ENCODE assay signal across 26 cellular contexts in the genomic region with DNA sequence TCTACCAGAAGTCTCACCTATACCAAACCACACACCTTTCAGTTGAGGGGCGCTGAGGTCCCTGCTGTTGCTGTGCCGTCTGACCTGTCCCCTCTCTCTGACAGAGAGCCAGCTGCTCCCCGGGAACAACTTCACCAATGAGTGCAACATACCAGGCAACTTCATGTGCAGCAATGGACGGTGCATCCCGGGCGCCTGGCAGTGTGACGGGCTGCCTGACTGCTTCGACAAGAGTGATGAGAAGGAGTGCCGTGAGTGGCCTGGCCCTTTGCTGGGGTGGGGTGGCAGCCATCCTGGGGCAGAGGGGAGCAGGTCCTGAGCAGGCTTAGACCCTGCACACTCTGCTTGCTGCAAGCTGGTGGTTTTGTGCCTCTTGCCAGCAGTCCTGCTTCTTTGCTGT.
"Had no signal": no experiment of that assay in that cellular context is flagged by ENCODE, and none has a peak within 500 bp of the region (broad histone marks: within the 10 kb centered on the region; RNA-seq: fewer than 3 reads in every experiment).

No MANE protein-coding gene starts in this region.

- H3K36me3 Mint-ChIP-seq: activated naive CD8-positive, alpha-beta T cell treated with anti-CD3 and anti-CD28 coated beads for 36 hours; stimulated activated memory B cell treated with anti-CD40 and anti-IgM and Interleukin-4, amounts not matched to agents 10 μg/mL and 1 μg/mL and 100 μg/mL, for 72 hours; T-cell had no signal

- H3K4me3 ChIP-seq: adrenal gland, left lung, pancreas, prostate gland, sigmoid colon, suprapubic skin, tibial artery had no signal

- H3K36me3 ChIP-seq: adrenal gland, brain microvascular endothelial cell, left lung, neutrophil, pancreas, prostate gland, sigmoid colon, suprapubic skin, tibial artery had no signal

- H3K9me3 Mint-ChIP-seq: activated naive CD4-positive, alpha-beta T cell treated with anti-CD3 and anti-CD28 coated beads for 36 hours; activated naive CD8-positive, alpha-beta T cell treated with anti-CD3 and anti-CD28 coated beads for 36 hours; nephron; stimulated activated memory B cell treated with anti-CD40 and anti-IgM and Interleukin-4, amounts not matched to agents 10 μg/mL and 1 μg/mL and 100 μg/mL, for 72 hours; T-cell had no signal

- H3K4me3 Mint-ChIP-seq: activated naive CD4-positive, alpha-beta T cell treated with anti-CD3 and anti-CD28 coated beads for 36 hours; activated naive CD8-positive, alpha-beta T cell treated with anti-CD3 and anti-CD28 coated beads for 36 hours; endodermal cell; nephron; stimulated activated memory B cell treated with anti-CD40 and anti-IgM and Interleukin-4, amounts not matched to agents 10 μg/mL and 1 μg/mL and 100 μg/mL, for 72 hours; T-cell had no signal

- DNase-seq: activated CD4-positive, alpha-beta T cell treated with anti-CD3 and anti-CD28 coated beads for 48 hours; activated CD4-positive, alpha-beta T cell treated with anti-CD3 and anti-CD28 coated beads, Interleukin-2, amount 50 U/mL, for 48 hours; activated CD8-positive, alpha-beta memory T cell treated with anti-CD3 and anti-CD28 coated beads for 24 hours; activated effector memory CD4-positive, alpha-beta T cell treated with anti-CD3 and anti-CD28 coated beads, Interleukin-2, amount 50 U/mL, for 16 hours; activated naive CD4-positive, alpha-beta T cell treated with anti-CD3 and anti-CD28 coated beads for 36 hours; activated naive CD8-positive, alpha-beta T cell treated with anti-CD3 and anti-CD28 coated beads for 36 hours; aorta; brain microvascular endothelial cell; central memory CD4-positive, alpha-beta T cell; endodermal cell; foreskin melanocyte; sigmoid colon; small intestine; stimulated activated CD4-positive, alpha-beta T cell treated with anti-CD3 and anti-CD28 coated beads, Interleukin-1b, Interleukin-23, amount 100 ng/mL, for 48 hours; stimulated activated CD4-positive, alpha-beta T cell treated with anti-CD3 and anti-CD28 coated beads, Interleukin-4, amount 100 ng/mL, for 4 hours; stimulated activated CD8-positive, alpha-beta memory T cell treated with anti-CD3 and anti-CD28 coated beads, Interleukin-4, amount 100 ng/mL, for 48 hours; T-cell; tibial artery had no signal

- H3K27me3 ChIP-seq: adrenal gland, brain microvascular endothelial cell, left lung, neutrophil, pancreas, sigmoid colon, suprapubic skin, tibial artery had no signal

- H3K9me3 ChIP-seq: adrenal gland, left lung, neutrophil, pancreas, prostate gland, sigmoid colon, suprapubic skin, tibial artery had no signal

- H3K27ac Mint-ChIP-seq: activated naive CD4-positive, alpha-beta T cell treated with anti-CD3 and anti-CD28 coated beads for 36 hours; activated naive CD8-positive, alpha-beta T cell treated with anti-CD3 and anti-CD28 coated beads for 36 hours; endodermal cell; stimulated activated memory B cell treated with anti-CD40 and anti-IgM and Interleukin-4, amounts not matched to agents 10 μg/mL and 1 μg/mL and 100 μg/mL, for 72 hours; T-cell had no signal

- H3K4me1 ChIP-seq: left lung had no signal

- H3K4me1 Mint-ChIP-seq: activated naive CD8-positive, alpha-beta T cell treated with anti-CD3 and anti-CD28 coated beads for 36 hours; stimulated activated memory B cell treated with anti-CD40 and anti-IgM and Interleukin-4, amounts not matched to agents 10 μg/mL and 1 μg/mL and 100 μg/mL, for 72 hours; T-cell had no signal

- H3K27ac ChIP-seq: adrenal gland, brain microvascular endothelial cell, left lung, neutrophil, sigmoid colon, suprapubic skin, tibial artery had no signal
